ENCODE assay signal across 1 cellular context in the genomic region with DNA sequence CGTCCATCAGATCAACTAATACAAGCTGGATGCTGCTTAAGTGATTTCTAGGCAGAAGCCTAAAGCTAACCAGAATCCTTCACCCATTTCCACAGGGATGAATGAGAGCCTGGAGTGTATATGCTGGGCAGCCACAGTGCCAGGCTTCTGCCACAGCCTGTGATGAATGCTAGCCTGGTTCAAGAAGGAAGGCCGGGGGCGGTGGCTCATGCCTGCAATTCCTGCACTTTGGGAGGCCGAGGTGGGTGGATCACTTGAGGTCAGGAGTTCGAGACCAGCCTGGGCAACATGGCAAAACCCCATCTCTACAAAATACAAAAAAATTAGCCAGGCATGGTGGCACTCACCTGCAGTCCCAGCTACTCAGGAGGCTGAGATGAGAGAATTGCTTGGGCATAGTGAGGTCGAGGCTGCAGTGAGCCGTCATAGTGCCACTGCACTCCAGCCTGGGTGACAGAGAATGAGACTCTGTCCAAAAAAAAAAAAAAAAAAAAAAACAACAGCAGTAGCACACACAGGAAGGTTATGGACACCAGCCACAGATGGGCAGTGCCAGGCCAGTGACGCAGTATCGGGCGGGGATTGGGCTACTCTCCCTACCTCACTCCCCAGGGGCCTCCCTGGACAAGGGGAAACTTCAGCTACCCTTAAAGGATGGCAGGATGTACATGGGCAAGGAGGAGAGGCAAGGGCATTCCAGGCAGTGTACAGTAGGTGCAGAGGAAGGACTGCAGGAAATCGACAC.
TF ChIP-seq lines count a peak whose summit lies in the region.

No MANE protein-coding gene starts in this region.

TF ChIP-seq in SK-N-SH, 30 proteins besides CTCF, POLR2A, EP300 and RAD21:
- no peak for TF ChIP-seq NFIC (IDR thresholded peaks at IDR 0.05; ENCODE audit: borderline replicate concordance)
- no peak for TF ChIP-seq JUND (IDR thresholded peaks at IDR 0.05)
- TF ChIP-seq, protein P1, sequence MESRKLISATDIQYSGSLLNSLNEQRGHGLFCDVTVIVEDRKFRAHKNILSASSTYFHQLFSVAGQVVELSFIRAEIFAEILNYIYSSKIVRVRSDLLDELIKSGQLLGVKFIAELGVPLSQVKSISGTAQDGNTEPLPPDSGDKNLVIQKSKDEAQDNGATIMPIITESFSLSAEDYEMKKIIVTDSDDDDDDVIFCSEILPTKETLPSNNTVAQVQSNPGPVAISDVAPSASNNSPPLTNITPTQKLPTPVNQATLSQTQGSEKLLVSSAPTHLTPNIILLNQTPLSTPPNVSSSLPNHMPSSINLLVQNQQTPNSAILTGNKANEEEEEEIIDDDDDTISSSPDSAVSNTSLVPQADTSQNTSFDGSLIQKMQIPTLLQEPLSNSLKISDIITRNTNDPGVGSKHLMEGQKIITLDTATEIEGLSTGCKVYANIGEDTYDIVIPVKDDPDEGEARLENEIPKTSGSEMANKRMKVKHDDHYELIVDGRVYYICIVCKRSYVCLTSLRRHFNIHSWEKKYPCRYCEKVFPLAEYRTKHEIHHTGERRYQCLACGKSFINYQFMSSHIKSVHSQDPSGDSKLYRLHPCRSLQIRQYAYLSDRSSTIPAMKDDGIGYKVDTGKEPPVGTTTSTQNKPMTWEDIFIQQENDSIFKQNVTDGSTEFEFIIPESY (IDR thresholded peaks at IDR 0.05; ENCODE audit: borderline replicate concordance, low read depth): no peak
- TF ChIP-seq EZH2phosphoT487 (IDR thresholded peaks at IDR 0.05; ENCODE audit: borderline replicate concordance, low read depth): no peak
- TF ChIP-seq IRF3 (IDR thresholded peaks at IDR 0.05; ENCODE audit: low read depth, low read length): no peak
- no peak for TF ChIP-seq RCOR1 (IDR thresholded peaks at IDR 0.05; ENCODE audit: low read length)
- no peak for TF ChIP-seq TAF1 (IDR thresholded peaks at IDR 0.05; ENCODE audit: borderline replicate concordance, low read depth, low read length)
- TF ChIP-seq RFX5 (IDR thresholded peaks at IDR 0.05; ENCODE audit: low read length): no peak
- no peak for TF ChIP-seq MXI1 (IDR thresholded peaks at IDR 0.05; ENCODE audit: low read depth, low read length)
- TF ChIP-seq SMC3 (IDR thresholded peaks at IDR 0.05; ENCODE audit: low read depth, low read length): no peak
- TF ChIP-seq SIN3A (IDR thresholded peaks at IDR 0.05; ENCODE audit: borderline replicate concordance, low read depth, low read length): no peak
